18 cellular contexts compared by ENCODE assay signal in genomic region chr10:109591631-109592030, GRCh38.
"Had no signal": no experiment of that assay in that cellular context is flagged by ENCODE, and none has a peak within 500 bp of the region (broad histone marks: within the 10 kb centered on the region; RNA-seq: fewer than 3 reads in every experiment).

No MANE protein-coding gene starts in this region.

- H3K36me3 ChIP-seq: sigmoid colon, spleen had no signal

- H3K4me1 ChIP-seq: parathyroid adenoma, sigmoid colon, spleen had no signal

- H3K27ac ChIP-seq: parathyroid adenoma, sigmoid colon, spleen had no signal

- H3K27me3 ChIP-seq: sigmoid colon had no signal

- ATAC-seq: activated CD8-positive, alpha-beta T cell treated with anti-CD3 and anti-CD28 coated beads for 36 hours; esophagus mucosa; left colon; stimulated activated naive B cell treated with anti-CD40 and anti-IgM and Interleukin-4, amounts not matched to agents 10 μg/mL and 1 μg/mL and 100 μg/mL, for 72 hours had no signal

- H3K4me3 ChIP-seq: lung, sigmoid colon, spleen had no signal

- H3K79me2 ChIP-seq: parathyroid adenoma had no signal

- DNase-seq: activated CD4-positive, alpha-beta T cell treated with anti-CD3 and anti-CD28 coated beads, Interleukin-2, amount 10 ng/mL, durations not matched to agents 24 days and 14 days; activated CD4-positive, CD25-positive, alpha-beta regulatory T cell; activated CD8-positive, alpha-beta T cell treated with anti-CD3 and anti-CD28 coated beads for 36 hours; activated naive CD4-positive, alpha-beta T cell treated with Interleukin-2 at 50 U/mL for 16 hours; activated naive CD8-positive, alpha-beta T cell treated with anti-CD3 and anti-CD28 coated beads, Interleukin-2, amount 10 ng/mL, durations not matched to agents 7 days and 5 days; activated T-cell treated with anti-CD3 and anti-CD28 coated beads, Interleukin-2, amount 50 U/mL, for 1 hour; cortex of kidney; left colon; midbrain; sigmoid colon; spleen; stimulated activated CD4-positive, alpha-beta T cell treated with anti-CD3 and anti-CD28 coated beads, Interleukin-4, amount 100 ng/mL, for 4 hours; stimulated activated naive B cell treated with anti-CD40 and anti-IgM and Interleukin-4, amounts not matched to agents 10 μg/mL and 1 μg/mL and 100 μg/mL, for 72 hours; T-helper 1 cell; T-helper 9 cell had no signal

- H3K9ac ChIP-seq: parathyroid adenoma had no signal
